26 cellular contexts compared by ENCODE assay signal in genomic region chr4:6767341-6767724, GRCh38. TPM values are rescaled to one million over a fixed set of nuclear protein-coding genes. Genes with fewer than 3 reads are reported as not detected.
DNase-seq lines count a peak whose midpoint lies in the region; ATAC-seq and TF ChIP-seq lines count a peak whose summit lies in the region.
"Had no signal": no experiment of that assay in that cellular context is flagged by ENCODE, and none has a peak within 500 bp of the region (broad histone marks: within the 10 kb centered on the region; RNA-seq: fewer than 3 reads in every experiment).

No MANE protein-coding gene starts in this region.

- POLR2A ChIA-PET in HEK293T (lab: Yijun Ruan, JAX) = interaction anchor here (2.1 kb wide), 1 partner anchor 14 kb away, joined by 9 read pairs; no protein-coding TSS in a partner anchor

- intact Hi-C loops in psoas muscle (cut with DNase I) = loop anchor here (5.0 kb wide), 1 partner anchor 35 kb away; no protein-coding TSS in a partner anchor

- H3K27me3 ChIP-seq in Peyer's patch (no peaks in the 10 kb centered on the region), psoas muscle (ENCODE audit: insufficient read depth in 3 of 3, low read length in 2 of 3) (no peaks in the 10 kb centered on the region), smooth muscle cell (ENCODE audit: low read depth) (no peaks in the 10 kb centered on the region)
- H3K27me3 ChIP-seq: cardiac muscle cell, spleen, stomach, upper lobe of right lung had no signal

- no peak for TF ChIP-seq EP300 in Ishikawa (IDR thresholded peaks at IDR 0.05; ENCODE audit: borderline replicate concordance)

- 82 to 83% (median 82%) methylated on average over 6 of the region's 6 CpGs for WGBS in psoas muscle, 3 donors
- WGBS in smooth muscle cell (ENCODE audit: low lambda C conversion rate) = 95% methylated on average over 6 of the region's 6 CpGs

- no peaks in the 10 kb centered on the region for H4K20me1 ChIP-seq in smooth muscle cell (ENCODE audit: low read depth)

- no peaks in the 10 kb centered on the region for H3K36me3 ChIP-seq in Peyer's patch
- no peaks in the 10 kb centered on the region for H3K36me3 ChIP-seq in psoas muscle (ENCODE audit: insufficient read depth in 1 of 2, low read depth in 1 of 2)
- H3K36me3 ChIP-seq in smooth muscle cell (ENCODE audit: low read depth) = no peaks in the 10 kb centered on the region
- H3K36me3 ChIP-seq: cardiac muscle cell, spleen, stomach, upper lobe of right lung had no signal

- H3K4me1 ChIP-seq in Peyer's patch = peaks cover 0 to 55% (median 8%) of the 10 kb centered on the region in 4 donors
- H3K4me1 ChIP-seq in psoas muscle = peaks cover 45% of the 10 kb centered on the region
- no peaks in the 10 kb centered on the region for H3K4me1 ChIP-seq in smooth muscle cell (ENCODE audit: low read depth)

- H3K9me3 ChIP-seq in Peyer's patch (no peaks in the 10 kb centered on the region), psoas muscle (no peaks in the 10 kb centered on the region), smooth muscle cell (replicated peaks; ENCODE audit: low read depth) (no peaks in the 10 kb centered on the region)
- H3K9me3 ChIP-seq: spleen, stomach, upper lobe of right lung had no signal

- CTCF ChIA-PET in HEK293T (lab: Yijun Ruan, JAX) = no interaction called here

- no peak for TF ChIP-seq CTCF in Peyer's patch (IDR thresholded peaks at IDR 0.05)
- TF ChIP-seq CTCF in psoas muscle (IDR thresholded peaks at IDR 0.05) = no peak
- no peak for TF ChIP-seq CTCF in smooth muscle cell (IDR thresholded peaks at IDR 0.05; ENCODE audit: borderline replicate concordance, insufficient read depth, poor library complexity, severe bottlenecking)

- peak overlapping the region in 3 of 4 donors; percentile 63 to 88 (median 84) for H3K27ac ChIP-seq in Peyer's patch
- peak overlapping the region; percentile 13 for H3K27ac ChIP-seq in epithelial cell of prostate
- peak overlapping the region; percentile 89 for H3K27ac ChIP-seq in psoas muscle
- no peak overlapping the region for H3K27ac ChIP-seq in smooth muscle cell (ENCODE audit: low read depth)
- H3K27ac ChIP-seq: cardiac muscle cell, stomach, upper lobe of right lung had no signal

- no peak overlapping the region for H2AFZ ChIP-seq in smooth muscle cell (ENCODE audit: low read depth)

- no peak for TF ChIP-seq POLR2A in Peyer's patch (IDR thresholded peaks at IDR 0.05)

- no peak overlapping the region for H3K4me2 ChIP-seq in smooth muscle cell

- no peak overlapping the region for H3K4me3 ChIP-seq in Peyer's patch
- H3K4me3 ChIP-seq in psoas muscle = no peak overlapping the region
- H3K4me3 ChIP-seq in smooth muscle cell = no peak overlapping the region
- H3K4me3 ChIP-seq: cardiac muscle cell, GM12878, spleen, stomach, upper lobe of right lung had no signal

- TF ChIP-seq RAD21 in Ishikawa (IDR thresholded peaks at IDR 0.05; ENCODE audit: low read depth) = no peak

- H3K9ac ChIP-seq in smooth muscle cell (ENCODE audit: low read depth) = no peak overlapping the region

- no peak for ATAC-seq in psoas muscle
- ATAC-seq: GM12878, left lobe of liver had no signal

- DNase-seq in Peyer's patch = no peak
- no peak for DNase-seq in epithelial cell of prostate (ENCODE audit: low read depth, low spot score)
- no peak for DNase-seq in psoas muscle
- DNase-seq in iPS-NIHi7 (ENCODE audit: extremely low spot score) = no peak
- DNase-seq in HEK293T (ENCODE audit: extremely low spot score) = no peak
- DNase-seq in SIG-M5 (lab: John Stamatoyannopoulos, UW) = no peak
- no peak for DNase-seq in smooth muscle cell (lab: John Stamatoyannopoulos, UW; ENCODE audit: unreplicated experiment)
- DNase-seq: activated CD4-positive, alpha-beta T cell treated with anti-CD3 and anti-CD28 coated beads, Interleukin-2, amount 10 ng/mL, durations not matched to agents 7 days and 5 days; activated CD8-positive, alpha-beta memory T cell treated with anti-CD3 and anti-CD28 coated beads, Interleukin-2, amount 50 U/mL, for 48 hours; activated gamma-delta T cell; CD8-positive, alpha-beta memory T cell; DMS79; erythroblast; NCI-H1105; NCI-H2081; NCI-H510A; Right ventricle myocardium superior; spleen; stimulated activated CD4-positive, alpha-beta T cell treated with anti-CD3 and anti-CD28 coated beads, Interleukin-4, amount 100 ng/mL, for 24 hours; stomach; T-helper 1 cell had no signal

- no peaks in the 10 kb centered on the region for H3K79me2 ChIP-seq in smooth muscle cell (ENCODE audit: low read depth)

- H3F3A ChIP-seq in smooth muscle cell (ENCODE audit: low read depth) = no peaks in the 10 kb centered on the region

TF ChIP-seq in Ishikawa, 13 proteins besides CTCF, POLR2A, EP300 and RAD21:
- TF ChIP-seq NFIC (IDR thresholded peaks at IDR 0.05) (peak; percentile 38; the same call in 1 of the 2 replicates), CREB1 (IDR thresholded peaks at IDR 0.05; ENCODE audit: low read depth) (no peak)

TF ChIP-seq in HEK293T, 16 proteins besides CTCF, POLR2A, EP300 and RAD21:
- TF ChIP-seq SUZ12 (IDR thresholded peaks at IDR 0.05) (no peak), BHLHE40 (IDR thresholded peaks at IDR 0.05; ENCODE audit: borderline replicate concordance) (no peak), ARNT (IDR thresholded peaks at IDR 0.05) (no peak), ZNF384 (IDR thresholded peaks at IDR 0.05) (no peak), PKNOX1 (IDR thresholded peaks at IDR 0.05) (no peak), FOXM1 (IDR thresholded peaks at IDR 0.05; ENCODE audit: borderline replicate concordance) (no peak), NFRKB (IDR thresholded peaks at IDR 0.05) (no peak), SP1 (IDR thresholded peaks at IDR 0.05) (no peak), HDGF (IDR thresholded peaks at IDR 0.05; ENCODE audit: borderline replicate concordance) (no peak), FOXK2 (IDR thresholded peaks at IDR 0.05) (no peak), LEF1 (IDR thresholded peaks at IDR 0.05; ENCODE audit: borderline replicate concordance) (no peak), FOXA1 (IDR thresholded peaks at IDR 0.05) (no peak), CTBP1 (IDR thresholded peaks at IDR 0.05; ENCODE audit: borderline replicate concordance) (no peak), ELF4 (IDR thresholded peaks at IDR 0.05) (no peak), TARDBP (IDR thresholded peaks at IDR 0.05) (no peak), L3MBTL2 (conservative IDR thresholded peaks at IDR 0.05) (no peak)

RNA-seq across cellular contexts. Expression of gene KIAA0232, which starts 15.2 kb away (rescaled TPM):
- total RNA-seq in Peyer's patch (10 to 100 TPM; 19.8 to 73.6 (median 49.5) TPM), psoas muscle (10 to 100 TPM; 50.9 to 79.8 (median 56.8) TPM), smooth muscle cell (16.6 and 36.0 TPM in 2 replicates)
- polyA plus RNA-seq in psoas muscle (10 to 100 TPM in 2 of 3 donors, 1 to 10 TPM in 1; 8.7 to 53.3 (median 20.8) TPM), smooth muscle cell (8.4 and 9.5 TPM in 2 replicates)

RNA-seq across cellular contexts. Expression of gene BLOC1S4, which starts 51.4 kb away (rescaled TPM):
- total RNA-seq in Peyer's patch (10 to 100 TPM; 20.0 to 20.6 (median 20.2) TPM), psoas muscle (10 to 100 TPM in 3 of 4 donors, 1 to 10 TPM in 1; 9.3 to 15.0 (median 14.2) TPM), smooth muscle cell (20.6 and 21.8 TPM in 2 replicates)
- polyA plus RNA-seq in psoas muscle (10 to 100 TPM in 1 of 3 donors, 1 to 10 TPM in 2; 7.6 to 13.8 (median 9.7) TPM), smooth muscle cell (39.8 and 41.8 TPM in 2 replicates)

RNA-seq across cellular contexts. Expression of gene MRFAP1L1, which starts 57.7 kb away (rescaled TPM):
- total RNA-seq in Peyer's patch = 10 to 100 TPM; 34.9 to 61.1 (median 37.4) TPM
- total RNA-seq in psoas muscle = 10 to 100 TPM; 30.0 to 39.1 (median 32.4) TPM
- 10 to 100 TPM; 40.5 to 79.0 (median 48.5) TPM for polyA plus RNA-seq in psoas muscle
- total RNA-seq in smooth muscle cell = 67.1 and 70.2 TPM in 2 replicates
- 46.2 and 48.9 TPM in 2 replicates for polyA plus RNA-seq in smooth muscle cell
